ENCODE assay signal across 27 cellular contexts in genomic region chr5:58902765-58903164, GRCh38.
DNase-seq lines count a peak whose midpoint lies in the region; ATAC-seq and TF ChIP-seq lines count a peak whose summit lies in the region.
"Had no signal": no experiment of that assay in that cellular context is flagged by ENCODE, and none has a peak within 500 bp of the region (broad histone marks: within the 10 kb centered on the region; RNA-seq: fewer than 3 reads in every experiment).

No MANE protein-coding gene starts in this region.

- no peaks in the 10 kb centered on the region for H3K27me3 Mint-ChIP-seq in GM23338 (ENCODE audit: insufficient read depth, low read depth, poor library complexity)
- H3K27me3 Mint-ChIP-seq in immature natural killer cell (ENCODE audit: low read depth in 3 of 3) = peaks cover 0 to 4% (median 3%) of the 10 kb centered on the region in 3 donors
- H3K27me3 Mint-ChIP-seq: activated CD4-positive, alpha-beta T cell treated with anti-CD3 and anti-CD28 coated beads, Interleukin-2, amount 10 ng/mL, durations not matched to agents 7 days and 5 days; activated naive CD8-positive, alpha-beta T cell treated with anti-CD3 and anti-CD28 coated beads, Interleukin-2, amount 50 U/mL, for 24 hours had no signal

- H3K27ac Mint-ChIP-seq in GM23338 = no peak overlapping the region
- H3K27ac Mint-ChIP-seq in immature natural killer cell = no peak overlapping the region
- H3K27ac Mint-ChIP-seq: activated CD4-positive, alpha-beta T cell treated with anti-CD3 and anti-CD28 coated beads, Interleukin-2, amount 10 ng/mL, durations not matched to agents 7 days and 5 days; activated naive CD8-positive, alpha-beta T cell treated with anti-CD3 and anti-CD28 coated beads, Interleukin-2, amount 50 U/mL, for 24 hours; HFFc6; IgD-negative memory B cell had no signal

- H3K79me2 ChIP-seq in GM23338 (replicated peaks; ENCODE audit: insufficient read depth) = no peaks in the 10 kb centered on the region
- H3K79me2 ChIP-seq in osteoblast (ENCODE audit: insufficient read depth, low read length) = no peaks in the 10 kb centered on the region
- no peaks in the 10 kb centered on the region for H3K79me2 ChIP-seq in PC-9 (ENCODE audit: low read depth)

- CTCF ChIA-PET in PC-9 (lab: Charles Lee) = no interaction called here

- POLR2A ChIA-PET in PC-9 (lab: Charles Lee; ENCODE audit: unreplicated experiment) = no interaction called here

- no peak for ATAC-seq in GM23338
- ATAC-seq: activated naive CD8-positive, alpha-beta T cell treated with anti-CD3 and anti-CD28 coated beads, Interleukin-2, amount 50 U/mL, for 24 hours; activated T-cell treated with anti-CD3 and anti-CD28 coated beads, Interleukin-2, amount 50 U/mL, for 4 hours; SK-N-SH treated with all-trans-retinoic acid at 6 μM for 48 hours had no signal

- H3K9me2 ChIP-seq in GM23338 (ENCODE audit: insufficient read depth) (no peaks in the 10 kb centered on the region), PC-9 (ENCODE audit: insufficient read depth) (no peaks in the 10 kb centered on the region)

- H3K27me3 ChIP-seq in GM23338 (ENCODE audit: insufficient read depth) (no peaks in the 10 kb centered on the region), osteoblast (ENCODE audit: insufficient read depth, low read length) (no peaks in the 10 kb centered on the region), PC-9 (ENCODE audit: insufficient read depth, low read depth) (no peaks in the 10 kb centered on the region)
- H3K27me3 ChIP-seq: neural progenitor cell, suprapubic skin had no signal

- H3K9me3 ChIP-seq in osteoblast (ENCODE audit: low read depth, low read length) (peaks cover 2% of the 10 kb centered on the region), PC-9 (ENCODE audit: insufficient read depth, low read depth) (no peaks in the 10 kb centered on the region)
- H3K9me3 ChIP-seq: suprapubic skin had no signal

- BruUV-seq in PC-9 (replicated peaks; lab: Mats Ljungman, UMichigan) = no TSS peak

- H3K4me2 ChIP-seq in GM23338 = no peak overlapping the region
- H3K4me2 ChIP-seq in osteoblast (ENCODE audit: insufficient read depth, low read length) = no peak overlapping the region
- no peak overlapping the region for H3K4me2 ChIP-seq in PC-9
- H3K4me2 ChIP-seq: neural progenitor cell had no signal

- no peak overlapping the region for H3K4me3 Mint-ChIP-seq in GM23338
- no peak overlapping the region for H3K4me3 Mint-ChIP-seq in immature natural killer cell
- H3K4me3 Mint-ChIP-seq: activated CD4-positive, alpha-beta T cell treated with anti-CD3 and anti-CD28 coated beads, Interleukin-2, amount 10 ng/mL, durations not matched to agents 7 days and 5 days; activated naive CD8-positive, alpha-beta T cell treated with anti-CD3 and anti-CD28 coated beads, Interleukin-2, amount 50 U/mL, for 24 hours; activated T-cell treated with anti-CD3 and anti-CD28 coated beads, Interleukin-2, amount 50 U/mL, for 4 hours; HFFc6; IgD-negative memory B cell; neural progenitor cell had no signal

- no peak overlapping the region for H3K27ac ChIP-seq in GM23338 (ENCODE audit: low read depth)
- no peak overlapping the region for H3K27ac ChIP-seq in osteoblast (ENCODE audit: low read depth, low read length)
- H3K27ac ChIP-seq in PC-9 = no peak overlapping the region
- H3K27ac ChIP-seq: neural progenitor cell, suprapubic skin had no signal

- no peaks in the 10 kb centered on the region for H4K20me1 ChIP-seq in GM23338 (replicated peaks; ENCODE audit: insufficient read depth)
- no peaks in the 10 kb centered on the region for H4K20me1 ChIP-seq in osteoblast (ENCODE audit: insufficient read depth, low read length)
- no peaks in the 10 kb centered on the region for H4K20me1 ChIP-seq in PC-9 (ENCODE audit: insufficient read depth)

- no peak overlapping the region for H3K4me3 ChIP-seq in GM23338
- no peak overlapping the region for H3K4me3 ChIP-seq in osteoblast (ENCODE audit: insufficient read depth, low read length)
- no peak overlapping the region for H3K4me3 ChIP-seq in PC-9
- H3K4me3 ChIP-seq: neural progenitor cell, suprapubic skin had no signal

- no peaks in the 10 kb centered on the region for H3K4me1 ChIP-seq in GM23338 (ENCODE audit: insufficient read depth)
- H3K4me1 ChIP-seq in osteoblast (ENCODE audit: insufficient read depth, low read length) = no peaks in the 10 kb centered on the region
- no peaks in the 10 kb centered on the region for H3K4me1 ChIP-seq in PC-9 (replicated peaks; ENCODE audit: insufficient read depth)
- H3K4me1 ChIP-seq: suprapubic skin had no signal

- H3K9me3 Mint-ChIP-seq in GM23338 = peaks cover 3% of the 10 kb centered on the region; the same call in 1 of the 3 replicates
- H3K9me3 Mint-ChIP-seq in immature natural killer cell = no peaks in the 10 kb centered on the region
- H3K9me3 Mint-ChIP-seq: activated naive CD8-positive, alpha-beta T cell treated with anti-CD3 and anti-CD28 coated beads, Interleukin-2, amount 50 U/mL, for 24 hours; HFFc6; neural progenitor cell had no signal

- H3F3A ChIP-seq in GM23338 (replicated peaks; ENCODE audit: low read depth) (no peaks in the 10 kb centered on the region), PC-9 (ENCODE audit: insufficient read depth, low read depth) (no peaks in the 10 kb centered on the region)

- H2AFZ ChIP-seq in GM23338 = 0 out of 2 replicates have a peak overlapping the region, but pooled peaks have one; percentile 14
- H2AFZ ChIP-seq in osteoblast (ENCODE audit: low read length) = peak overlapping the region; percentile 15
- H2AFZ ChIP-seq in PC-9 = no peak overlapping the region
- H2AFZ ChIP-seq: neural progenitor cell had no signal

- no peaks in the 10 kb centered on the region for H3K36me3 ChIP-seq in GM23338 (ENCODE audit: insufficient read depth)
- H3K36me3 ChIP-seq in osteoblast (ENCODE audit: insufficient read depth, low read length) = no peaks in the 10 kb centered on the region
- H3K36me3 ChIP-seq in PC-9 (ENCODE audit: low read depth) = no peaks in the 10 kb centered on the region
- H3K36me3 ChIP-seq: neural progenitor cell, suprapubic skin had no signal

- no peaks in the 10 kb centered on the region for H3K4me1 Mint-ChIP-seq in GM23338
- no peaks in the 10 kb centered on the region for H3K4me1 Mint-ChIP-seq in immature natural killer cell
- H3K4me1 Mint-ChIP-seq: activated CD4-positive, alpha-beta T cell treated with anti-CD3 and anti-CD28 coated beads, Interleukin-2, amount 10 ng/mL, durations not matched to agents 7 days and 5 days; activated naive CD8-positive, alpha-beta T cell treated with anti-CD3 and anti-CD28 coated beads, Interleukin-2, amount 50 U/mL, for 24 hours; IgD-negative memory B cell had no signal

- DNase-seq in GM23338 (ENCODE audit: low spot score) = no peak
- peak; percentile 18 for DNase-seq in RPMI7951 (ENCODE audit: low read depth)
- DNase-seq in dermis blood vessel endothelial cell = peak; percentile 27
- DNase-seq in osteoblast (ENCODE audit: insufficient read length, low spot score, missing footprints) = peak; percentile 52
- DNase-seq in PC-9 = no peak
- no peak for DNase-seq in GOT3 (lab: John Stamatoyannopoulos, UW)
- no peak for DNase-seq in GDM1 (lab: John Stamatoyannopoulos, UW)
- DNase-seq in immature natural killer cell = no peak
- DNase-seq: activated CD4-positive, alpha-beta T cell treated with anti-CD3 and anti-CD28 coated beads, Interleukin-2, amount 10 ng/mL, durations not matched to agents 7 days and 5 days; activated naive CD8-positive, alpha-beta T cell treated with anti-CD3 and anti-CD28 coated beads, Interleukin-2, amount 50 U/mL, for 24 hours; activated T-cell treated with anti-CD3 and anti-CD28 coated beads, Interleukin-2, amount 50 U/mL, for 4 hours; Calu3; effector CD4-positive, alpha-beta T cell; head of caudate nucleus; HFFc6; kidney glomerular epithelial cell; mammary epithelial cell; NCI-H1092; NCI-H2029 treated with DMSO at 0.1 percent for 48 hours; NCI-H526; stimulated activated CD4-positive, alpha-beta T cell treated with anti-CD3 and anti-CD28 coated beads, Interleukin-15, amount 100 ng/mL, for 24 hours; stimulated activated naive CD4-positive, alpha-beta T cell; T-helper 2 cell had no signal

- intact Hi-C loops in PC-9 (cut with micrococcal nuclease; ENCODE audit: unreplicated experiment) = no loop called here

- 0 out of 3 replicates have a peak, but pooled peaks cover 4% of the 10 kb centered on the region for H3K36me3 Mint-ChIP-seq in GM23338 (ENCODE audit: low read depth)
- no peaks in the 10 kb centered on the region for H3K36me3 Mint-ChIP-seq in immature natural killer cell
- H3K36me3 Mint-ChIP-seq: IgD-negative memory B cell, neural progenitor cell had no signal

- TF ChIP-seq CTCF in GM23338 (conservative IDR thresholded peaks at IDR 0.05; ENCODE audit: low read depth in 2 of 2) (no peak; a peak in 1 of 4 replicates), osteoblast (IDR thresholded peaks at IDR 0.05; ENCODE audit: extremely low read depth, low read depth, low read length) (peak; percentile 25), PC-9 (conservative IDR thresholded peaks at IDR 0.05) (no peak; the same call in 1 of the 2 replicates)

TF ChIP-seq in GM23338, 12 proteins besides CTCF, POLR2A, EP300 and RAD21 (continues in another document):
- no peak for TF ChIP-seq REST (IDR thresholded peaks at IDR 0.05; ENCODE audit: unreplicated experiment)

Comparison
In these comparisons a context has a peak if more than half of its experiments do, and no peak if none do; other contexts are left out.
1. DNase-seq: peak in RPMI7951 (single experiment), dermis blood vessel endothelial cell (single experiment) and osteoblast (single experiment); none in GM23338 (single experiment), PC-9 (0 of 2), GOT3 (single experiment), GDM1 (single experiment) and immature natural killer cell (0 of 3).